In the genomic region with DNA sequence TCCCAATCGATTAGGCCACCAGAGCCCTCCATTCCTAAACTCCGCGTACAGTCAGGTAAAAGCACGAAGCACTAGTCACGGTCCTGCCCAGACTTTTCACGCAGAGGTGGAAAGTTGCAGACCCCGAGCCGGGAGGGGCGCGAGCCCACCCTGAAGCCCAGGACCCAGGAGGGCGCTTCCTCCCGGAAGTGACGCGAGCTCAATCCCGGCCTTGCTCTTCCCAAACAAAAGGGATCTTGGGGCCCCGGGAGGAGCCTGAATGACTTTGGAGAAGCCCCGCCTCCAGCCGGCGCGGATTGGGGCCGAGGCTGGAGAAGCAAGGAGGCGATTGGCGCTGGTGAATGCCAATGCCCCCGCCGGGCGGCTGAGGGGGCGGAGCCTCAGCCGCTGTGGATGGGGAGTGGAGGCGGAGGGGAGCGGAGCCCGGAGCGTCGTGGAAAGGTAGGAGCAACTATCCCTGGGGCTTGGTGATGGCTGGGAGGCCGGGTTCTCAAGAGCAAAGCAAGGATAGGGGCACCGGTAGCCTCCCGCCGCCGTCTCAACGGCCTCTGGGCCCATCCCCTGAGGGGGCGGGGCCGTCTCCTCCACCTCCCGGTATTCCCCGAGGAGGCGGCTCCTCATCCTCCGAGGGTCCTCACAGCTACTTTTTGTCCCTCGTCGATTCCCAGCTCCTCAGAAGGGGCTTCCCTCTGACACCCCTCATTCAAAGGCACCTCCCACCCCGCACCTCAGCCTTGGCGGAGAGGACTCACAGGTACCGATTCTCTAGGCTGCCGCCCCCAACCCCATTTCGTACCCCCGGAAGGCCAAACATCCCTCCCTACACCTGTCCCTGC, we compare ENCODE assay signal across 8 cellular contexts. TPM values are rescaled to one million over a fixed set of nuclear protein-coding genes. Genes with fewer than 3 reads are reported as not detected.
DNase-seq lines count a peak whose midpoint lies in the region; ATAC-seq and TF ChIP-seq lines count a peak whose summit lies in the region.

Gene CTTNBP2NL (plus strand): TSS at position 383 of the 836 bp plus-strand sequence. CDS start 19,952 bp downstream, outside the sequence.

- H3K4me2 ChIP-seq in IMR-90 (ENCODE audit: low read depth, low read length) (peak within 1 kb of the TSS; percentile 93), PC-9 (peak within 1 kb of the TSS; percentile 85)

- peak within 1 kb of the TSS; percentile 96 for H2BK120ac ChIP-seq in IMR-90 (ENCODE audit: low read depth, low read length)

- peak; percentile 67 for ATAC-seq in GM21529 (IDR thresholded peaks at IDR 0.05; ENCODE audit: unreplicated experiment)
- peak; percentile 91 for ATAC-seq in IMR-90 (ENCODE audit: low read depth)
- ATAC-seq in activated T-cell treated with anti-CD3 and anti-CD28 coated beads, Interleukin-2, amount 50 U/mL, for 72 hours (replicated peaks in 1 of 2): peak; percentile 93

- H3K4me1 ChIP-seq in IMR-90 (ENCODE audit: control insufficient read depth, insufficient read depth, low read length) (peaks cover 11% of the 10 kb centered on the region), PC-9 (replicated peaks; ENCODE audit: insufficient read depth) (peaks cover 44% of the 10 kb centered on the region), esophagus muscularis mucosa (peaks cover 48 to 87% (median 80%) of the 10 kb centered on the region in 4 donors)

- H3K4me1 Mint-ChIP-seq in activated T-cell treated with anti-CD3 and anti-CD28 coated beads, Interleukin-2, amount 50 U/mL, for 72 hours (ENCODE audit: low read depth): peaks cover 39% of the 10 kb centered on the region

- TF ChIP-seq EP300 in esophagus muscularis mucosa (IDR thresholded peaks at IDR 0.05): no peak

- intact Hi-C loops in IMR-90 (cut with micrococcal nuclease) (no loop called here), PC-9 (cut with micrococcal nuclease; ENCODE audit: unreplicated experiment) (no loop called here), esophagus muscularis mucosa (cut with DNase I) (loop anchor here (10.0 kb wide), 1 partner anchor 229 kb away; no protein-coding TSS in a partner anchor)

- peaks cover 15 to 39% of the 10 kb centered on the region in 2 experiments; a peak in 3 of 4 replicates for H3K79me1 ChIP-seq in IMR-90 (ENCODE audit: low read depth in 1 of 2, low read length in 2 of 2)

- peak within 1 kb of the TSS; percentile 47 for H3K27ac Mint-ChIP-seq in activated T-cell treated with anti-CD3 and anti-CD28 coated beads, Interleukin-2, amount 50 U/mL, for 72 hours

- H2BK5ac ChIP-seq in IMR-90 (ENCODE audit: low read depth, low read length, poor library complexity, severe bottlenecking): peak within 1 kb of the TSS; percentile 99

- peak within 1 kb of the TSS; percentile 93 for H3K18ac ChIP-seq in IMR-90 (ENCODE audit: low read depth, low read length)

- peak; percentile 52; the same call in 1 of the 2 replicates for TF ChIP-seq POLR2A in IMR-90 (IDR thresholded peaks at IDR 0.05; ENCODE audit: low read depth, low read length)
- TF ChIP-seq POLR2A in esophagus muscularis mucosa (IDR thresholded peaks at IDR 0.05; ENCODE audit: low read depth): peak; percentile 50

- no peaks in the 10 kb centered on the region for H3K9me3 Mint-ChIP-seq in activated T-cell treated with anti-CD3 and anti-CD28 coated beads, Interleukin-2, amount 50 U/mL, for 72 hours

- TSS peak; percentile 45 for BruUV-seq in IMR-90 (replicated peaks; lab: Mats Ljungman, UMichigan)
- BruUV-seq in PC-9 (replicated peaks; lab: Mats Ljungman, UMichigan): no TSS peak

- peaks cover 18% of the 10 kb centered on the region for H3K27me3 Mint-ChIP-seq in activated T-cell treated with anti-CD3 and anti-CD28 coated beads, Interleukin-2, amount 50 U/mL, for 72 hours (ENCODE audit: low read depth)

- CTCF ChIA-PET in IMR-90 (lab: Yijun Ruan, JAX): interaction anchor here (0.6 to 1.5 kb wide), 2 partner anchors 70 to 996 kb away, joined by 3 to 4 read pairs; no protein-coding TSS in a partner anchor
- CTCF ChIA-PET in PC-9 (lab: Charles Lee): interaction anchor here (0.6 to 1.1 kb wide), 3 partner anchors 106 to 836 kb away, joined by 3 to 6 read pairs (median 3); no protein-coding TSS in a partner anchor

- H3K9me1 ChIP-seq in IMR-90 (ENCODE audit: insufficient read depth, low read length): peaks cover 8% of the 10 kb centered on the region

- TF ChIP-seq CTCF in IMR-90 (conservative IDR thresholded peaks at IDR 0.05; ENCODE audit: low read depth, low read length) (no peak), PC-9 (conservative IDR thresholded peaks at IDR 0.05) (no peak), esophagus muscularis mucosa (IDR thresholded peaks at IDR 0.05) (no peak)

- H3K27me3 ChIP-seq in IMR-90 (ENCODE audit: control insufficient read depth, insufficient read depth, low read length): no peaks in the 10 kb centered on the region
- H3K27me3 ChIP-seq in PC-9 (ENCODE audit: insufficient read depth, low read depth): no peaks in the 10 kb centered on the region
- H3K27me3 ChIP-seq in esophagus muscularis mucosa: no peaks in the 10 kb centered on the region

- peak within 1 kb of the TSS; percentile 98 for H3K9ac ChIP-seq in IMR-90 (ENCODE audit: low read depth, low read length)

- H3K9me2 ChIP-seq in PC-9 (ENCODE audit: insufficient read depth): no peaks in the 10 kb centered on the region

- H3K4me3 Mint-ChIP-seq in activated T-cell treated with anti-CD3 and anti-CD28 coated beads, Interleukin-2, amount 50 U/mL, for 72 hours: peak within 1 kb of the TSS; percentile 91 to 96

- H2BK15ac ChIP-seq in IMR-90 (ENCODE audit: low read depth, low read length): peak within 1 kb of the TSS; percentile 100

- POLR2A ChIA-PET in IMR-90 (lab: Charles Lee; ENCODE audit: unreplicated experiment) (interaction anchor here (0.6 to 1.0 kb wide), 3 partner anchors 68 to 309 kb away, joined by 3 to 9 read pairs (median 4); partner anchors contain the start of gene CAPZA1), PC-9 (lab: Charles Lee; ENCODE audit: unreplicated experiment) (interaction anchor here (0.5 to 0.7 kb wide), 3 partner anchors 24 to 182 kb away, joined by 3 to 7 read pairs (median 4); no protein-coding TSS in a partner anchor)

- H2AK9ac ChIP-seq in IMR-90 (replicated peaks; ENCODE audit: low read depth, low read length, poor library complexity): peak within 1 kb of the TSS; percentile 99

- 1% methylated on average over 18 of the region's 53 CpGs; no CpG with 5 or more reads in 1 of the 2 experiments for WGBS in IMR-90 (ENCODE audit: extremely low coverage in 2 of 2, insufficient read length in 1 of 2), 2 experiments
- WGBS in esophagus muscularis mucosa: under 1% methylated on average over 26 of the region's 53 CpGs

- peak within 1 kb of the TSS; percentile 96 for H2AK5ac ChIP-seq in IMR-90 (ENCODE audit: low read depth, low read length)

- H3K4ac ChIP-seq in IMR-90 (ENCODE audit: low read depth, low read length): peak within 1 kb of the TSS; percentile 99

- H3K4me3 ChIP-seq in IMR-90 (ENCODE audit: insufficient read depth, low read depth, low read length) (peak within 1 kb of the TSS; percentile 85), PC-9 (peak within 1 kb of the TSS; percentile 97), esophagus muscularis mucosa (peak within 1 kb of the TSS; percentile 78 to 94 (median 88))

- peak within 1 kb of the TSS; percentile 96 for H3K27ac ChIP-seq in IMR-90 (ENCODE audit: insufficient read depth, low read length)
- peak within 1 kb of the TSS; percentile 94 for H3K27ac ChIP-seq in PC-9
- H3K27ac ChIP-seq in esophagus muscularis mucosa (replicated peaks in 1 of 4): peak within 1 kb of the TSS; percentile 89 to 92 (median 90)

- in situ Hi-C loops in IMR-90 (cut with MboI; ENCODE audit: low sequenced_read_pairs): no loop called here

- H3K36me3 ChIP-seq in IMR-90 (ENCODE audit: control insufficient read depth, insufficient read depth, low read length) (no peaks in the 10 kb centered on the region), PC-9 (ENCODE audit: low read depth) (no peaks in the 10 kb centered on the region), esophagus muscularis mucosa (no peaks in the 10 kb centered on the region)

- peak within 1 kb of the TSS; percentile 93 for H2AFZ ChIP-seq in IMR-90 (replicated peaks; ENCODE audit: low read length, poor library complexity)
- H2AFZ ChIP-seq in PC-9: peak within 1 kb of the TSS; percentile 96

- H3K56ac ChIP-seq in IMR-90 (ENCODE audit: extremely low read depth, insufficient read depth, low read length): peak within 1 kb of the TSS; percentile 96

- H3K36me3 Mint-ChIP-seq in activated T-cell treated with anti-CD3 and anti-CD28 coated beads, Interleukin-2, amount 50 U/mL, for 72 hours (ENCODE audit: insufficient read depth in 2 of 2): peaks cover 4 to 5% of the 10 kb centered on the region in 2 donors

- no peaks in the 10 kb centered on the region for H3K9me3 ChIP-seq in IMR-90 (ENCODE audit: control insufficient read depth, insufficient read depth, low read length)
- no peaks in the 10 kb centered on the region for H3K9me3 ChIP-seq in PC-9 (ENCODE audit: insufficient read depth, low read depth)
- no peaks in the 10 kb centered on the region for H3K9me3 ChIP-seq in esophagus muscularis mucosa

- H4K20me1 ChIP-seq in IMR-90 (ENCODE audit: insufficient read depth, low read length) (peaks cover 12% of the 10 kb centered on the region; the same call in 1 of the 2 replicates), PC-9 (ENCODE audit: insufficient read depth) (peaks cover 8% of the 10 kb centered on the region; the same call in 1 of the 2 replicates)

- peak within 1 kb of the TSS; percentile 93 for H2BK20ac ChIP-seq in IMR-90 (ENCODE audit: low read depth, low read length)

- peak within 1 kb of the TSS; percentile 96 for H4K5ac ChIP-seq in IMR-90 (ENCODE audit: low read depth, low read length)

- peak within 1 kb of the TSS; percentile 99 for H3K23ac ChIP-seq in IMR-90 (ENCODE audit: low read depth, low read length)

- dilution Hi-C loops in IMR-90 (cut with HindIII; ENCODE audit: low sequenced_read_pairs, unreplicated experiment): no loop called here

- H3F3A ChIP-seq in PC-9 (ENCODE audit: insufficient read depth, low read depth): peaks cover 18% of the 10 kb centered on the region

- DNase-seq in DMS 273 (lab: John Stamatoyannopoulos, UW; ENCODE audit: unreplicated experiment): peak; percentile 99
- DNase-seq in IMR-90: peak; percentile 93
- DNase-seq in PC-9: peak; percentile 93 to 94
- peak; percentile 86 for DNase-seq in activated T-cell treated with anti-CD3 and anti-CD28 coated beads, Interleukin-2, amount 50 U/mL, for 72 hours
- DNase-seq in esophagus muscularis mucosa (ENCODE audit: extremely low spot score): peak; percentile 98
- peak; percentile 98 for DNase-seq in myocyte (ENCODE audit: low read depth)
- DNase-seq in stimulated activated CD8-positive, alpha-beta memory T cell treated with anti-CD3 and anti-CD28 coated beads, Interleukin-7, amount 100 ng/mL, for 4 hours (ENCODE audit: low read depth in 2 of 2): peak; percentile 59 to 74

- H3K14ac ChIP-seq in IMR-90 (replicated peaks; ENCODE audit: low read depth, low read length): peak within 1 kb of the TSS; percentile 100

- TF ChIP-seq RAD21 in IMR-90 (IDR thresholded peaks at IDR 0.05; ENCODE audit: low read length): no peak

- H4K8ac ChIP-seq in IMR-90 (ENCODE audit: low read depth in 2 of 2, low read length in 2 of 2): peak within 1 kb of the TSS; percentile 83 to 98

- H3K79me2 ChIP-seq in PC-9 (ENCODE audit: low read depth): peaks cover 54% of the 10 kb centered on the region

- peak within 1 kb of the TSS; percentile 100 for H4K91ac ChIP-seq in IMR-90 (ENCODE audit: insufficient read depth, low read depth, low read length)

RNA-seq across cellular contexts. Expression of gene CTTNBP2NL, which starts in this region (rescaled TPM):
- total RNA-seq in IMR-90 (2012; rRNA removed): 22.0 and 31.7 TPM in 2 replicates
- 11.0 and 12.4 TPM in 2 replicates for polyA plus RNA-seq in IMR-90 (2012; rRNA removed)
- 2.7 and 4.7 TPM in 2 replicates for polyA plus RNA-seq in IMR-90 (2012; cell fraction: cytosol; rRNA removed)
- polyA plus RNA-seq in IMR-90 (2012; cell fraction: nucleus; rRNA removed; ENCODE audit: low replicate concordance): 4.7 and 13.2 TPM in 2 replicates
- 28.7 and 32.2 TPM in 2 replicates for total RNA-seq in PC-9 (2021)
- total RNA-seq in activated T-cell treated with anti-CD3 and anti-CD28 coated beads, Interleukin-2, amount 50 U/mL, for 72 hours: 1 to 10 TPM; 3.6 to 4.6 TPM
- 10 to 100 TPM; 16.2 to 26.9 (median 19.0) TPM for total RNA-seq in esophagus muscularis mucosa
- 11.8 and 12.2 TPM in 2 replicates for total RNA-seq in myocyte
- 10.6 TPM for polyA plus RNA-seq in myocyte (2012)

Comparison
In these comparisons a context has a peak if more than half of its experiments do, and no peak if none do; other contexts are left out.
1. Peak in every context shown above with its lines: DNase-seq, ATAC-seq, H3K4me3 ChIP-seq and H3K27ac ChIP-seq.